In genomic region chr1:100363831-100364230, GRCh38 we compare ENCODE assay signal across 29 cellular contexts.
"Had no signal": no experiment of that assay in that cellular context is flagged by ENCODE, and none has a peak within 500 bp of the region (broad histone marks: within the 10 kb centered on the region; RNA-seq: fewer than 3 reads in every experiment).

No MANE protein-coding gene starts in this region.

- H3K36me3 ChIP-seq: brain microvascular endothelial cell, gastrocnemius medialis had no signal

- H3K27ac ChIP-seq: brain microvascular endothelial cell, coronary artery, gastrocnemius medialis, heart right ventricle had no signal

- H3K27me3 Mint-ChIP-seq: activated CD4-positive, alpha-beta T cell treated with anti-CD3 and anti-CD28 coated beads for 36 hours; activated CD4-positive, alpha-beta T cell treated with anti-CD3 and anti-CD28 coated beads, Interleukin-2, amount 10 ng/mL, durations not matched to agents 7 days and 5 days; activated naive CD8-positive, alpha-beta T cell treated with anti-CD3 and anti-CD28 coated beads, Interleukin-2, amount 10 ng/mL, durations not matched to agents 7 days and 5 days; activated T-cell treated with anti-CD3 and anti-CD28 coated beads, Interleukin-2, amount 50 U/mL, for 24 hours; central memory CD8-positive, alpha-beta T cell; dendritic cell treated with granulocyte-macrophage colony-stimulating factor and Interleukin-4, amounts not matched to agents 40 ng/mL and 50 ng/mL, for 4 days had no signal

- H3K27ac Mint-ChIP-seq: activated CD4-positive, alpha-beta T cell treated with anti-CD3 and anti-CD28 coated beads, Interleukin-2, amount 10 ng/mL, durations not matched to agents 7 days and 5 days; activated naive CD8-positive, alpha-beta T cell treated with anti-CD3 and anti-CD28 coated beads, Interleukin-2, amount 10 ng/mL, durations not matched to agents 7 days and 5 days; dendritic cell treated with granulocyte-macrophage colony-stimulating factor and Interleukin-4, amounts not matched to agents 40 ng/mL and 50 ng/mL, for 4 days had no signal

- ATAC-seq: activated CD4-positive, alpha-beta T cell treated with anti-CD3 and anti-CD28 coated beads for 36 hours; activated T-cell treated with anti-CD3 and anti-CD28 coated beads, Interleukin-2, amount 50 U/mL, for 72 hours; esophagus mucosa; gastrocnemius medialis; heart right ventricle had no signal

- H3K27me3 ChIP-seq: brain microvascular endothelial cell, dorsolateral prefrontal cortex, gastrocnemius medialis, heart right ventricle had no signal

- H3K4me3 Mint-ChIP-seq: activated CD4-positive, alpha-beta T cell treated with anti-CD3 and anti-CD28 coated beads for 36 hours; activated naive CD8-positive, alpha-beta T cell treated with anti-CD3 and anti-CD28 coated beads, Interleukin-2, amount 10 ng/mL, durations not matched to agents 7 days and 5 days; dendritic cell treated with granulocyte-macrophage colony-stimulating factor and Interleukin-4, amounts not matched to agents 40 ng/mL and 50 ng/mL, for 4 days; endodermal cell had no signal

- H3K9me3 ChIP-seq: gastrocnemius medialis, heart right ventricle had no signal

- H3K4me3 ChIP-seq: coronary artery, dorsolateral prefrontal cortex, gastrocnemius medialis, heart right ventricle had no signal

- DNase-seq: activated CD4-positive, alpha-beta T cell treated with anti-CD3 and anti-CD28 coated beads for 36 hours; activated CD4-positive, alpha-beta T cell treated with anti-CD3 and anti-CD28 coated beads, Interleukin-2, amount 10 ng/mL, durations not matched to agents 7 days and 5 days; activated CD4-positive, alpha-beta T cell treated with anti-CD3 and anti-CD28 coated beads, Interleukin-2, amount 50 U/mL, for 48 hours; activated CD4-positive, CD25-positive, alpha-beta regulatory T cell; activated CD4-positive, CD25-positive, alpha-beta regulatory T cell treated with anti-CD3 and anti-CD28 coated beads, Interleukin-2, amount 50 U/mL, for 72 hours; activated CD8-positive, alpha-beta memory T cell treated with anti-CD3 and anti-CD28 coated beads, Interleukin-2, amount 50 U/mL, for 48 hours; activated gamma-delta T cell; activated naive CD4-positive, alpha-beta T cell; activated naive CD4-positive, alpha-beta T cell treated with anti-CD3 and anti-CD28 coated beads, Interleukin-2, amount 50 U/mL, for 16 hours; activated naive CD8-positive, alpha-beta T cell treated with anti-CD3 and anti-CD28 coated beads, Interleukin-2, amount 10 ng/mL, durations not matched to agents 7 days and 5 days; activated T-cell treated with anti-CD3 and anti-CD28 coated beads for 4 hours; activated T-cell treated with anti-CD3 and anti-CD28 coated beads, Interleukin-2, amount 50 U/mL, for 24 hours; activated T-cell treated with anti-CD3 and anti-CD28 coated beads, Interleukin-2, amount 50 U/mL, for 72 hours; amniotic stem cell; anterior cingulate cortex; brain microvascular endothelial cell; dorsolateral prefrontal cortex; effector memory CD4-positive, alpha-beta T cell; endodermal cell; foreskin fibroblast; gastrocnemius medialis; glutamatergic neuron; heart right ventricle; T-helper 1 cell; T-helper 2 cell had no signal

- H3K9me3 Mint-ChIP-seq: activated CD4-positive, alpha-beta T cell treated with anti-CD3 and anti-CD28 coated beads, Interleukin-2, amount 10 ng/mL, durations not matched to agents 7 days and 5 days; activated T-cell treated with anti-CD3 and anti-CD28 coated beads, Interleukin-2, amount 50 U/mL, for 72 hours; central memory CD8-positive, alpha-beta T cell; dendritic cell treated with granulocyte-macrophage colony-stimulating factor and Interleukin-4, amounts not matched to agents 40 ng/mL and 50 ng/mL, for 4 days; endodermal cell had no signal
